In genomic region chr13:110509971-110510786, GRCh38 we compare ENCODE assay signal across 8 cellular contexts. TPM values are rescaled to one million over a fixed set of nuclear protein-coding genes. Genes with fewer than 3 reads are reported as not detected.
A peak's percentile ranks its signal among the peaks of the same experiment; 100 is the strongest.
DNase-seq lines count a peak whose midpoint lies in the region; ATAC-seq lines count a peak whose summit lies in the region.

No MANE protein-coding gene starts in this region.

- H2BK15ac ChIP-seq in mesendoderm (replicated peaks; ENCODE audit: low read depth): no peak overlapping the region

- no peak overlapping the region for H3K27ac ChIP-seq in mesendoderm (ENCODE audit: low read depth, low read length)

- H3K36me3 Mint-ChIP-seq in T-helper 17 cell (ENCODE audit: low read depth): no peaks in the 10 kb centered on the region

- no peak overlapping the region for H4K5ac ChIP-seq in mesendoderm (ENCODE audit: low read length)

- no peaks in the 10 kb centered on the region for H3K79me1 ChIP-seq in mesendoderm (ENCODE audit: low read length)

- H3K9me3 ChIP-seq in T-helper 17 cell (ENCODE audit: control insufficient read depth, low read length, poor library complexity, severe bottlenecking): no peaks in the 10 kb centered on the region

- H3K4ac ChIP-seq in mesendoderm (ENCODE audit: low read depth, low read length): no peak overlapping the region

- no peak overlapping the region for H2BK5ac ChIP-seq in mesendoderm (ENCODE audit: low read length)

- peaks cover 2% of the 10 kb centered on the region for H3K36me3 ChIP-seq in mesendoderm (ENCODE audit: control insufficient read depth, insufficient read depth, low read length)

- H3K27me3 Mint-ChIP-seq in T-helper 17 cell: peaks cover 42% of the 10 kb centered on the region

- no peaks in the 10 kb centered on the region for H3K79me2 ChIP-seq in mesendoderm (ENCODE audit: control insufficient read depth, insufficient read depth, low read length)

- H3K4me2 ChIP-seq in mesendoderm (ENCODE audit: low read length): no peak overlapping the region

- no CpG with 5 or more reads among the region's 18 CpGs for WGBS in mesendoderm (ENCODE audit: extremely low coverage, insufficient coverage, low lambda C conversion rate)

- DNase-seq in SKM-1 (lab: John Stamatoyannopoulos, UW; ENCODE audit: unreplicated experiment): peak; percentile 74
- DNase-seq in mesendoderm: peak; percentile 43
- DNase-seq in stimulated activated naive CD4-positive, alpha-beta T cell (lab: John Stamatoyannopoulos, UW): no peak
- no peak for DNase-seq in NCI-H2171 treated with DMSO at 0.1 percent for 48 hours (lab: John Stamatoyannopoulos, UW)
- no peak for DNase-seq in T-helper 17 cell
- DNase-seq in ACHN: no peak

- H2BK120ac ChIP-seq in mesendoderm (ENCODE audit: low read depth, low read length): no peak overlapping the region

- no peak overlapping the region for H3K18ac ChIP-seq in mesendoderm (ENCODE audit: low read length)

- no peak overlapping the region for H3K4me3 ChIP-seq in mesendoderm (ENCODE audit: low read length)

- H3K23ac ChIP-seq in mesendoderm (ENCODE audit: low read length): no peak overlapping the region

- no peak overlapping the region for H3K56ac ChIP-seq in mesendoderm (ENCODE audit: low read length)

- no peaks in the 10 kb centered on the region for H3K4me1 ChIP-seq in mesendoderm (ENCODE audit: control insufficient read depth, low read depth, low read length)

- no peaks in the 10 kb centered on the region for H3K27me3 ChIP-seq in mesendoderm (ENCODE audit: insufficient read depth, low read length, poor library complexity)

- no peak overlapping the region for H3K9ac ChIP-seq in mesendoderm (ENCODE audit: low read length)

- in situ Hi-C loops in ACHN (cut with HindIII; ENCODE audit: low pct_ligation_motif_present, low pct_unique_long_range_greater_than_20kb, low sequenced_read_pairs): no loop called here

- H2AK5ac ChIP-seq in mesendoderm (ENCODE audit: low read length): no peak overlapping the region

- no peak overlapping the region for H3K4me3 Mint-ChIP-seq in T-helper 17 cell

- no peaks in the 10 kb centered on the region for H3K4me1 Mint-ChIP-seq in T-helper 17 cell

- ATAC-seq in GM18498 (IDR thresholded peaks at IDR 0.05; ENCODE audit: unreplicated experiment) (peak; percentile 51), HG02885 (IDR thresholded peaks at IDR 0.05; ENCODE audit: poor library complexity, unreplicated experiment) (peak; percentile 83), T-helper 17 cell (no peak)

- H4K8ac ChIP-seq in mesendoderm (ENCODE audit: low read depth, low read length): no peak overlapping the region

- H3K27ac Mint-ChIP-seq in T-helper 17 cell: no peak overlapping the region

RNA-seq across cellular contexts. Expression of gene RAB20, which starts 51.3 kb away (rescaled TPM):
- 30.9 TPM for polyA plus RNA-seq in mesendoderm (2013, experiment 1 of 2)
- polyA plus RNA-seq in mesendoderm (2013, experiment 2 of 2): 30.6 TPM
- 1 to 10 TPM; 1.2 to 1.4 TPM for total RNA-seq in T-helper 17 cell

Comparison
In these comparisons a context has a peak if more than half of its experiments do, and no peak if none do; other contexts are left out.
1. DNase-seq: peak in SKM-1 (single experiment) and mesendoderm (single experiment); none in stimulated activated naive CD4-positive, alpha-beta T cell (0 of 6), NCI-H2171 treated with DMSO at 0.1 percent for 48 hours (single experiment), T-helper 17 cell (0 of 3) and ACHN (single experiment).